ENCODE assay signal across 24 cellular contexts in the genomic region with DNA sequence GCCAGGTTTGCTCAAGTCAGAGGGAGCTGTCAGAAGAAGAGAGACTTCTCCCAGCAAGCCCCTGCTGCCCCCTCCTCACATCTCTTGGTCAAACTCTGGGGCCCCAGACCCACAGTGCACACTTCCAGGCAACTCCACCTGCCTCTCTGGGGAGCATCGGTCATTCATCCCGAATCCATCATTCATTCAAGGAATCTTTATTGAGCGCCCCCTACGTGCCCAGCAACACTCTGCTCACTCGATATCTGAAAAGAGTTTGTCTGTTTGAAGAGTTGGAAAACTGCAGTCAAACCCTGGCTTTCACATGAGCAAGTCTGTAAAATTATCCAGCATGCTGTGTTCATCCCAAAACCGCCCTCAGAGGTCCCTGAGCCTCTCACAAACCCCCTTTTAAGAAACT.
"Had no signal": no experiment of that assay in that cellular context is flagged by ENCODE, and none has a peak within 500 bp of the region (broad histone marks: within the 10 kb centered on the region; RNA-seq: fewer than 3 reads in every experiment).

No MANE protein-coding gene starts in this region.

- ATAC-seq: esophagus mucosa; gastrocnemius medialis; left lobe of liver; natural killer cell treated with Interleukin-12 subunit alpha and Interleukin-12 subunit beta and Interleukin-15 and Interleukin-18, amount 100 ng/mL, for 72 hours; right lobe of liver; stimulated activated naive CD8-positive, alpha-beta T cell treated with anti-CD3 and anti-CD28 coated beads, Interleukin-15, amount 100 ng/mL, for 72 hours had no signal

- H3K4me1 ChIP-seq: gastrocnemius medialis, parathyroid adenoma, right lobe of liver, thyroid gland, vagina had no signal

- H3K4me3 ChIP-seq: dorsolateral prefrontal cortex, gastrocnemius medialis, lung, right lobe of liver, thyroid gland, vagina had no signal

- H3K4me3 Mint-ChIP-seq: memory B cell; natural killer cell treated with Interleukin-12 subunit alpha and Interleukin-12 subunit beta and Interleukin-15 and Interleukin-18, amount 100 ng/mL, for 72 hours; neural crest cell; stimulated activated naive CD8-positive, alpha-beta T cell treated with anti-CD3 and anti-CD28 coated beads, Interleukin-15, amount 100 ng/mL, for 72 hours had no signal

- H3K9ac ChIP-seq: parathyroid adenoma had no signal

- H3K36me3 Mint-ChIP-seq: memory B cell; natural killer cell treated with Interleukin-12 subunit alpha and Interleukin-12 subunit beta and Interleukin-15 and Interleukin-18, amount 100 ng/mL, for 72 hours had no signal

- H3K4me1 Mint-ChIP-seq: neural crest cell had no signal

- H3K9me3 ChIP-seq: gastrocnemius medialis, right lobe of liver, thyroid gland, vagina had no signal

- H3K9me3 Mint-ChIP-seq: memory B cell; natural killer cell treated with Interleukin-12 subunit alpha and Interleukin-12 subunit beta and Interleukin-15 and Interleukin-18, amount 100 ng/mL, for 72 hours; neural crest cell; stimulated activated naive CD8-positive, alpha-beta T cell treated with anti-CD3 and anti-CD28 coated beads, Interleukin-15, amount 100 ng/mL, for 72 hours had no signal

- H2AFZ ChIP-seq: parathyroid adenoma had no signal

- H3K79me2 ChIP-seq: parathyroid adenoma had no signal

- H3K27me3 ChIP-seq: right lobe of liver, thyroid gland, vagina had no signal

- H3K27ac ChIP-seq: dorsolateral prefrontal cortex, epithelial cell of prostate, gastrocnemius medialis, parathyroid adenoma, right lobe of liver, thyroid gland, vagina had no signal

- DNase-seq: dorsolateral prefrontal cortex; effector CD4-positive, alpha-beta T cell; foreskin fibroblast; gastrocnemius medialis; head of caudate nucleus; kidney; right lobe of liver; small intestine; stimulated activated CD4-positive, alpha-beta T cell treated with anti-CD3 and anti-CD28 coated beads, Interleukin-15, amount 100 ng/mL, for 24 hours; stimulated activated CD4-positive, alpha-beta T cell treated with anti-CD3 and anti-CD28 coated beads, Interleukin-2, amount 100 ng/mL, for 48 hours; stimulated activated naive CD4-positive, alpha-beta T cell; stimulated activated naive CD8-positive, alpha-beta T cell treated with anti-CD3 and anti-CD28 coated beads, Interleukin-15, amount 100 ng/mL, for 72 hours; thyroid gland; trophoblast cell had no signal

- H3K36me3 ChIP-seq: gastrocnemius medialis, right lobe of liver, thyroid gland, vagina had no signal

- FAIRE-seq: kidney, small intestine had no signal

- H3K27ac Mint-ChIP-seq: memory B cell; natural killer cell treated with Interleukin-12 subunit alpha and Interleukin-12 subunit beta and Interleukin-15 and Interleukin-18, amount 100 ng/mL, for 72 hours; progenitor cell of endocrine pancreas; stimulated activated naive CD8-positive, alpha-beta T cell treated with anti-CD3 and anti-CD28 coated beads, Interleukin-15, amount 100 ng/mL, for 72 hours had no signal
